8 cellular contexts compared by ENCODE assay signal in genomic region chr5:31186672-31187267, GRCh38. TPM values are rescaled to one million over a fixed set of nuclear protein-coding genes. Genes with fewer than 3 reads are reported as not detected.
DNase-seq lines count a peak whose midpoint lies in the region; ATAC-seq and TF ChIP-seq lines count a peak whose summit lies in the region.
"Had no signal": no experiment of that assay in that cellular context is flagged by ENCODE, and none has a peak within 500 bp of the region (broad histone marks: within the 10 kb centered on the region; RNA-seq: fewer than 3 reads in every experiment).

No MANE protein-coding gene starts in this region.

- no peak overlapping the region for H3K4me2 ChIP-seq in KMS-11

- H3K27ac ChIP-seq in KMS-11 (no peak overlapping the region), foreskin keratinocyte (no peak overlapping the region), thoracic aorta (no peak overlapping the region)

- H3K9ac ChIP-seq in KMS-11: no peak overlapping the region

- no peaks in the 10 kb centered on the region for H3K36me3 ChIP-seq in KMS-11 (ENCODE audit: insufficient read depth)
- no peaks in the 10 kb centered on the region for H3K36me3 ChIP-seq in thoracic aorta

- H3K27me3 ChIP-seq in KMS-11 (ENCODE audit: insufficient read depth, low read depth) (no peaks in the 10 kb centered on the region), foreskin keratinocyte (peaks cover 7% of the 10 kb centered on the region), thoracic aorta (replicated peaks; ENCODE audit: insufficient read depth) (no peaks in the 10 kb centered on the region)

- H4K20me1 ChIP-seq in KMS-11 (ENCODE audit: insufficient read depth): no peaks in the 10 kb centered on the region

- TF ChIP-seq CTCF in GM12865 (IDR thresholded peaks at IDR 0.05; ENCODE audit: insufficient read depth, low read depth, low read length, missing control alignments) (peak; percentile 67), KMS-11 (conservative IDR thresholded peaks at IDR 0.05; ENCODE audit: low read depth, low read length) (peak; percentile 92), foreskin keratinocyte (conservative IDR thresholded peaks at IDR 0.05) (peak; percentile 67), thoracic aorta (IDR thresholded peaks at IDR 0.05) (peak; percentile 83)

- DNase-seq in GM12865 (ENCODE audit: low read depth): peak; percentile 28
- DNase-seq in SK-MEL-5 (ENCODE audit: low read depth, low spot score): peak; percentile 79
- peak; percentile 5 to 33 for DNase-seq in foreskin keratinocyte
- no peak for DNase-seq in thoracic aorta (ENCODE audit: low spot score)
- DNase-seq in activated CD4-positive, alpha-beta T cell treated with anti-CD3 and anti-CD28 coated beads, Interleukin-2, amount 50 U/mL, for 1 hour: no peak
- DNase-seq in activated CD8-positive, alpha-beta memory T cell treated with anti-CD3 and anti-CD28 coated beads, Interleukin-2, amount 50 U/mL, for 48 hours: no peak

- H3K4me3 ChIP-seq in GM12865 (ENCODE audit: low read depth, low read length): no peak overlapping the region
- H3K4me3 ChIP-seq in KMS-11 (IDR thresholded peaks at IDR 0.05; ENCODE audit: insufficient read depth, low read depth, low read length): no peak overlapping the region
- H3K4me3 ChIP-seq in thoracic aorta: no peak overlapping the region

- no peaks in the 10 kb centered on the region for H3K9me3 ChIP-seq in thoracic aorta

- H3K79me2 ChIP-seq in KMS-11 (ENCODE audit: insufficient read depth, low read depth): no peaks in the 10 kb centered on the region

- in situ Hi-C loops in SK-MEL-5 (cut with HindIII; ENCODE audit: low pct_unique_long_range_greater_than_20kb, low sequenced_read_pairs): no loop called here

- H3K4me1 ChIP-seq in KMS-11 (ENCODE audit: low read depth, poor library complexity, severe bottlenecking): no peaks in the 10 kb centered on the region
- no peaks in the 10 kb centered on the region for H3K4me1 ChIP-seq in foreskin keratinocyte
- H3K4me1 ChIP-seq in thoracic aorta (ENCODE audit: control insufficient read depth in 1 of 2, low read depth in 2 of 2): no peaks in the 10 kb centered on the region

- ATAC-seq in foreskin keratinocyte (no peak), thoracic aorta (ENCODE audit: insufficient number of reproducible peaks, low FRiP score, low read depth) (no peak)

- no peak overlapping the region for H2AFZ ChIP-seq in KMS-11 (ENCODE audit: low read depth)

RNA-seq across cellular contexts. Expression of gene CDH6, which starts 6.7 kb away (rescaled TPM):
- not detected in 2 replicates for total RNA-seq in SK-MEL-5 (2014; rRNA removed; shearing (Covaris generic))
- not detected in 2 replicates for polyA plus RNA-seq in SK-MEL-5 (2015; cell fraction: cytosol; rRNA removed)
- polyA plus RNA-seq in SK-MEL-5 (2015; cell fraction: nucleus; rRNA removed): not detected in 2 replicates
- not detected in 2 replicates for total RNA-seq in foreskin keratinocyte
- polyA plus RNA-seq in foreskin keratinocyte: not detected in 2 replicates
- 10 to 100 TPM in 1 of 2 donors, 1 to 10 TPM in 1; 3.2 to 15.9 TPM for total RNA-seq in thoracic aorta
- total RNA-seq: activated CD8-positive, alpha-beta memory T cell treated with anti-CD3 and anti-CD28 coated beads for 36 hours had no signal

Comparison
In these comparisons a context has a peak if more than half of its experiments do, and no peak if none do; other contexts are left out.
1. DNase-seq: peak in GM12865 (single experiment), SK-MEL-5 (single experiment) and foreskin keratinocyte (2 of 2); none in thoracic aorta (single experiment), activated CD4-positive, alpha-beta T cell treated with anti-CD3 and anti-CD28 coated beads, Interleukin-2, amount 50 U/mL, for 1 hour (single experiment) and activated CD8-positive, alpha-beta memory T cell treated with anti-CD3 and anti-CD28 coated beads, Interleukin-2, amount 50 U/mL, for 48 hours (single experiment).
2. Peak in every context shown above with its lines, with median percentiles within 50 percentile points of each other: CTCF ChIP-seq.